ENCODE assay signal across 1 cellular context in the genomic region with DNA sequence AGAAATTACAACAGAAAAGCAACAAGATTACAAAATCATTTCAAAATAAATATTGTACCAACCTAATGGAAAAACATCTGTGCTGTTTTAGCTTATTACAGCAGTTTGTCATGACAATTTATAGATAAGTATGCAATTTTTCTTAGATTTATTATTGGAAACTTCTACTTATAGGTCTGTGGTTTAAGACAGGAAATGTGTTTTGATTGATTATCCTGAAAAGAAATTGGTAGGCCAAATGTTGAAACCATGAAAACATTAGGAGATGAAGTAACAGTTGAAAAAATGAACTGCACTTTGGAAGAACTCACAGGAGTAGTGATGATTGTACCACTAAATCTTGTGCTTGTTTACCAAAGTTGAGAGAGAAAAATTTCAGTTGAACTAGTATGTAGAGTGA.
TF ChIP-seq lines count a peak whose summit lies in the region.

No MANE protein-coding gene starts in this region.

TF ChIP-seq in HCT116, 20 proteins besides CTCF, POLR2A, EP300 and RAD21:
- TF ChIP-seq EZH2phosphoT487 (IDR thresholded peaks at IDR 0.05; ENCODE audit: borderline replicate concordance) = no peak
- TF ChIP-seq ZFX (IDR thresholded peaks at IDR 0.05) = no peak
- no peak for TF ChIP-seq YY1 (IDR thresholded peaks at IDR 0.05; ENCODE audit: extremely low read depth, insufficient replicate concordance, low read depth, low read length)
- no peak for TF ChIP-seq POLR2AphosphoS5 (IDR thresholded peaks at IDR 0.05; ENCODE audit: low read depth, low read length)
- no peak for TF ChIP-seq TCF7L2 (IDR thresholded peaks at IDR 0.05; ENCODE audit: borderline replicate concordance, extremely low read depth, insufficient read depth, insufficient read length)
- TF ChIP-seq JUND (IDR thresholded peaks at IDR 0.05) = no peak
- TF ChIP-seq EGR1 (IDR thresholded peaks at IDR 0.05; ENCODE audit: low read depth) = no peak
- TF ChIP-seq SRF (IDR thresholded peaks at IDR 0.05; ENCODE audit: low read depth) = no peak
- TF ChIP-seq, protein P1, sequence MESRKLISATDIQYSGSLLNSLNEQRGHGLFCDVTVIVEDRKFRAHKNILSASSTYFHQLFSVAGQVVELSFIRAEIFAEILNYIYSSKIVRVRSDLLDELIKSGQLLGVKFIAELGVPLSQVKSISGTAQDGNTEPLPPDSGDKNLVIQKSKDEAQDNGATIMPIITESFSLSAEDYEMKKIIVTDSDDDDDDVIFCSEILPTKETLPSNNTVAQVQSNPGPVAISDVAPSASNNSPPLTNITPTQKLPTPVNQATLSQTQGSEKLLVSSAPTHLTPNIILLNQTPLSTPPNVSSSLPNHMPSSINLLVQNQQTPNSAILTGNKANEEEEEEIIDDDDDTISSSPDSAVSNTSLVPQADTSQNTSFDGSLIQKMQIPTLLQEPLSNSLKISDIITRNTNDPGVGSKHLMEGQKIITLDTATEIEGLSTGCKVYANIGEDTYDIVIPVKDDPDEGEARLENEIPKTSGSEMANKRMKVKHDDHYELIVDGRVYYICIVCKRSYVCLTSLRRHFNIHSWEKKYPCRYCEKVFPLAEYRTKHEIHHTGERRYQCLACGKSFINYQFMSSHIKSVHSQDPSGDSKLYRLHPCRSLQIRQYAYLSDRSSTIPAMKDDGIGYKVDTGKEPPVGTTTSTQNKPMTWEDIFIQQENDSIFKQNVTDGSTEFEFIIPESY (IDR thresholded peaks at IDR 0.05; ENCODE audit: extremely low read depth, insufficient replicate concordance, low read length) = no peak
- TF ChIP-seq FOSL1 (IDR thresholded peaks at IDR 0.05; ENCODE audit: low read depth) = no peak
- no peak for TF ChIP-seq CBX3 (IDR thresholded peaks at IDR 0.05; ENCODE audit: low read depth)
- no peak for TF ChIP-seq MAX (IDR thresholded peaks at IDR 0.05)
- no peak for TF ChIP-seq CEBPB (IDR thresholded peaks at IDR 0.05; ENCODE audit: low read depth)
- no peak for TF ChIP-seq SIN3A (IDR thresholded peaks at IDR 0.05; ENCODE audit: low read depth)
- TF ChIP-seq EZH2 (IDR thresholded peaks at IDR 0.05) = no peak
- TF ChIP-seq, protein P2, sequence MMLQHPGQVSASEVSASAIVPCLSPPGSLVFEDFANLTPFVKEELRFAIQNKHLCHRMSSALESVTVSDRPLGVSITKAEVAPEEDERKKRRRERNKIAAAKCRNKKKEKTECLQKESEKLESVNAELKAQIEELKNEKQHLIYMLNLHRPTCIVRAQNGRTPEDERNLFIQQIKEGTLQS (IDR thresholded peaks at IDR 0.05) = no peak
- TF ChIP-seq SP1 (IDR thresholded peaks at IDR 0.05; ENCODE audit: low read depth) = no peak
- TF ChIP-seq ELF1 (IDR thresholded peaks at IDR 0.05; ENCODE audit: borderline replicate concordance, low read depth) = no peak
